Comparison of ENCODE assay signal across 25 cellular contexts in genomic region chr7:29415215-29415614, GRCh38.
"Had no signal": no experiment of that assay in that cellular context is flagged by ENCODE, and none has a peak within 500 bp of the region (broad histone marks: within the 10 kb centered on the region; RNA-seq: fewer than 3 reads in every experiment).

No MANE protein-coding gene starts in this region.

- H3K4me2 ChIP-seq: neural progenitor cell had no signal

- H3K27me3 ChIP-seq: neural progenitor cell, neutrophil, pancreas, right lobe of liver, sigmoid colon, stomach, thyroid gland, tibial nerve, upper lobe of left lung, vagina had no signal

- H3K36me3 ChIP-seq: neural progenitor cell, neutrophil, pancreas, right lobe of liver, sigmoid colon, stomach, thoracic aorta, thyroid gland, tibial nerve, upper lobe of left lung, vagina had no signal

- H3K4me1 ChIP-seq: neural progenitor cell, psoas muscle, sigmoid colon, stomach, thyroid gland, tibial nerve, upper lobe of left lung had no signal

- H3K9me3 ChIP-seq: neutrophil, pancreas, psoas muscle, right lobe of liver, sigmoid colon, stomach, thoracic aorta, thyroid gland, tibial nerve, upper lobe of left lung, vagina had no signal

- H3K9ac ChIP-seq: neural progenitor cell had no signal

- ATAC-seq: naive thymus-derived CD4-positive, alpha-beta T cell; pancreas; psoas muscle; right cardiac atrium; right lobe of liver; stimulated activated effector memory CD8-positive, alpha-beta T cell treated with anti-CD3 and anti-CD28 coated beads, Interleukin-12 subunit alpha, Interleukin-12 subunit beta, amount 100 ng/mL, for 72 hours; stimulated activated naive B cell treated with anti-CD40 and anti-IgM and Interleukin-4, amounts not matched to agents 10 μg/mL and 1 μg/mL and 100 μg/mL, for 72 hours had no signal

- H2AFZ ChIP-seq: neural progenitor cell had no signal

- H3K4me3 ChIP-seq: neural progenitor cell, pancreas, psoas muscle, right lobe of liver, sigmoid colon, stomach, thoracic aorta, thyroid gland, tibial nerve, upper lobe of left lung, vagina had no signal

- H3K27ac ChIP-seq: neural progenitor cell, neutrophil, pancreas, psoas muscle, right lobe of liver, sigmoid colon, stomach, thoracic aorta, thyroid gland, tibial nerve, upper lobe of left lung, vagina had no signal

- DNase-seq: naive thymus-derived CD4-positive, alpha-beta T cell; natural killer cell; nucleus accumbens; pancreas; posterior cingulate gyrus; psoas muscle; right cardiac atrium; right lobe of liver; sigmoid colon; small intestine; stimulated activated CD4-positive, alpha-beta T cell treated with anti-CD3 and anti-CD28 coated beads, Interleukin-15, amount 100 ng/mL, for 24 hours; stimulated activated CD4-positive, alpha-beta T cell treated with anti-CD3 and anti-CD28 coated beads, Interleukin-2, amount 100 ng/mL, for 24 hours; stimulated activated CD4-positive, alpha-beta T cell treated with anti-CD3 and anti-CD28 coated beads, Interleukin-2, amount 100 ng/mL, for 48 hours; stimulated activated CD4-positive, alpha-beta T cell treated with anti-CD3 and anti-CD28 coated beads, Interleukin-4, amount 100 ng/mL, for 24 hours; stimulated activated naive B cell treated with anti-CD40 and anti-IgM and Interleukin-4, amounts not matched to agents 10 μg/mL and 1 μg/mL and 100 μg/mL, for 72 hours; stimulated activated naive CD4-positive, alpha-beta T cell treated with Interleukin-2 at 50 U/mL for 16 hours; stomach; thyroid gland; upper lobe of left lung had no signal
